In genomic region chr1:157194739-157195520, GRCh38 we compare ENCODE assay signal across 2 cellular contexts.
TF ChIP-seq lines count a peak whose summit lies in the region.

No MANE protein-coding gene starts in this region.

TF ChIP-seq in GM23338, 12 proteins besides CTCF, POLR2A, EP300 and RAD21 (continued from another document):
- TF ChIP-seq, protein P1, sequence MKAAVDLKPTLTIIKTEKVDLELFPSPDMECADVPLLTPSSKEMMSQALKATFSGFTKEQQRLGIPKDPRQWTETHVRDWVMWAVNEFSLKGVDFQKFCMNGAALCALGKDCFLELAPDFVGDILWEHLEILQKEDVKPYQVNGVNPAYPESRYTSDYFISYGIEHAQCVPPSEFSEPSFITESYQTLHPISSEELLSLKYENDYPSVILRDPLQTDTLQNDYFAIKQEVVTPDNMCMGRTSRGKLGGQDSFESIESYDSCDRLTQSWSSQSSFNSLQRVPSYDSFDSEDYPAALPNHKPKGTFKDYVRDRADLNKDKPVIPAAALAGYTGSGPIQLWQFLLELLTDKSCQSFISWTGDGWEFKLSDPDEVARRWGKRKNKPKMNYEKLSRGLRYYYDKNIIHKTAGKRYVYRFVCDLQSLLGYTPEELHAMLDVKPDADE (IDR thresholded peaks at IDR 0.05) = no peak
- TF ChIP-seq ZNF462 (CRISPR knock-in tag; IDR thresholded peaks at IDR 0.05) = no peak
- TF ChIP-seq NANOG (IDR thresholded peaks at IDR 0.05; ENCODE audit: borderline replicate concordance) = no peak
- no peak for TF ChIP-seq ZNF331 (CRISPR knock-in tag; IDR thresholded peaks at IDR 0.05; ENCODE audit: low read depth)
- no peak for TF ChIP-seq EZH2phosphoT487 (IDR thresholded peaks at IDR 0.05; ENCODE audit: unreplicated experiment)
- no peak for TF ChIP-seq POLR2AphosphoS5 (IDR thresholded peaks at IDR 0.05; ENCODE audit: low read depth)
- no peak for TF ChIP-seq REST (IDR thresholded peaks at IDR 0.05; ENCODE audit: unreplicated experiment)
- TF ChIP-seq EZH2 (IDR thresholded peaks at IDR 0.05; ENCODE audit: low read depth, unreplicated experiment) = no peak

TF ChIP-seq in endothelial cell of umbilical vein, 7 proteins besides CTCF, POLR2A, EP300 and RAD21 (continued from another document):
- TF ChIP-seq, protein P2, sequence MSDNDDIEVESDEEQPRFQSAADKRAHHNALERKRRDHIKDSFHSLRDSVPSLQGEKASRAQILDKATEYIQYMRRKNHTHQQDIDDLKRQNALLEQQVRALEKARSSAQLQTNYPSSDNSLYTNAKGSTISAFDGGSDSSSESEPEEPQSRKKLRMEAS (IDR thresholded peaks at IDR 0.05; ENCODE audit: insufficient read depth, insufficient read length) = no peak
